Comparison of ENCODE assay signal across 2 cellular contexts in genomic region chr10:132737390-132738048, GRCh38.
TF ChIP-seq lines count a peak whose summit lies in the region.

No MANE protein-coding gene starts in this region.

TF ChIP-seq in H1, 55 proteins besides CTCF, POLR2A, EP300 and RAD21:
- no peak for TF ChIP-seq TCF12 (IDR thresholded peaks at IDR 0.05; ENCODE audit: low read depth, low read length)
- no peak for TF ChIP-seq ASH2L (IDR thresholded peaks at IDR 0.05; ENCODE audit: low read length)
- no peak for TF ChIP-seq SAP30 (IDR thresholded peaks at IDR 0.05; ENCODE audit: insufficient read depth, insufficient replicate concordance, low read length)
- TF ChIP-seq CHD1 (IDR thresholded peaks at IDR 0.05; ENCODE audit: low read depth, low read length): no peak
- no peak for TF ChIP-seq NANOG (IDR thresholded peaks at IDR 0.05; ENCODE audit: insufficient read depth, low read depth, low read length, poor library complexity, severe bottlenecking)
- TF ChIP-seq YY1 (IDR thresholded peaks at IDR 0.05; ENCODE audit: low read depth, low read length): no peak
- no peak for TF ChIP-seq SIN3A (conservative IDR thresholded peaks at IDR 0.05 in 1 of 2, IDR thresholded peaks at IDR 0.05 in 1 of 2; ENCODE audit: low read depth in 1 of 2, low read length in 2 of 2)
- no peak for TF ChIP-seq MAFK (IDR thresholded peaks at IDR 0.05; ENCODE audit: low read depth, low read length)
- TF ChIP-seq, protein P1, sequence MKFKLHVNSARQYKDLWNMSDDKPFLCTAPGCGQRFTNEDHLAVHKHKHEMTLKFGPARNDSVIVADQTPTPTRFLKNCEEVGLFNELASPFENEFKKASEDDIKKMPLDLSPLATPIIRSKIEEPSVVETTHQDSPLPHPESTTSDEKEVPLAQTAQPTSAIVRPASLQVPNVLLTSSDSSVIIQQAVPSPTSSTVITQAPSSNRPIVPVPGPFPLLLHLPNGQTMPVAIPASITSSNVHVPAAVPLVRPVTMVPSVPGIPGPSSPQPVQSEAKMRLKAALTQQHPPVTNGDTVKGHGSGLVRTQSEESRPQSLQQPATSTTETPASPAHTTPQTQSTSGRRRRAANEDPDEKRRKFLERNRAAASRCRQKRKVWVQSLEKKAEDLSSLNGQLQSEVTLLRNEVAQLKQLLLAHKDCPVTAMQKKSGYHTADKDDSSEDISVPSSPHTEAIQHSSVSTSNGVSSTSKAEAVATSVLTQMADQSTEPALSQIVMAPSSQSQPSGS (IDR thresholded peaks at IDR 0.05; ENCODE audit: low read length): no peak
- no peak for TF ChIP-seq TAF7 (optimal IDR thresholded peaks at IDR 0.05; ENCODE audit: borderline replicate concordance, low read depth, low read length)
- TF ChIP-seq SIX5 (IDR thresholded peaks at IDR 0.05; ENCODE audit: low read depth, low read length): no peak
- no peak for TF ChIP-seq POU5F1 (IDR thresholded peaks at IDR 0.05; ENCODE audit: low read depth, low read length)
- TF ChIP-seq KDM5A (IDR thresholded peaks at IDR 0.05; ENCODE audit: low read length): no peak
- TF ChIP-seq SIRT6 (IDR thresholded peaks at IDR 0.05; ENCODE audit: low read length): no peak
- TF ChIP-seq SP2 (IDR thresholded peaks at IDR 0.05; ENCODE audit: low read length): no peak

TF ChIP-seq in HepG2, 621 proteins besides CTCF, POLR2A, EP300 and RAD21:
- TF ChIP-seq ZBTB34 (CRISPR knock-in tag; IDR thresholded peaks at IDR 0.05): no peak
- TF ChIP-seq JUNB (CRISPR knock-in tag; IDR thresholded peaks at IDR 0.05; ENCODE audit: borderline replicate concordance): no peak
- TF ChIP-seq HIVEP1 (CRISPR knock-in tag; IDR thresholded peaks at IDR 0.05): no peak
- TF ChIP-seq HDAC1 (CRISPR knock-in tag; IDR thresholded peaks at IDR 0.05): no peak
- TF ChIP-seq SYNCRIP (IDR thresholded peaks at IDR 0.05; ENCODE audit: insufficient read depth, low read depth, low read length): no peak
- TF ChIP-seq, protein P2, sequence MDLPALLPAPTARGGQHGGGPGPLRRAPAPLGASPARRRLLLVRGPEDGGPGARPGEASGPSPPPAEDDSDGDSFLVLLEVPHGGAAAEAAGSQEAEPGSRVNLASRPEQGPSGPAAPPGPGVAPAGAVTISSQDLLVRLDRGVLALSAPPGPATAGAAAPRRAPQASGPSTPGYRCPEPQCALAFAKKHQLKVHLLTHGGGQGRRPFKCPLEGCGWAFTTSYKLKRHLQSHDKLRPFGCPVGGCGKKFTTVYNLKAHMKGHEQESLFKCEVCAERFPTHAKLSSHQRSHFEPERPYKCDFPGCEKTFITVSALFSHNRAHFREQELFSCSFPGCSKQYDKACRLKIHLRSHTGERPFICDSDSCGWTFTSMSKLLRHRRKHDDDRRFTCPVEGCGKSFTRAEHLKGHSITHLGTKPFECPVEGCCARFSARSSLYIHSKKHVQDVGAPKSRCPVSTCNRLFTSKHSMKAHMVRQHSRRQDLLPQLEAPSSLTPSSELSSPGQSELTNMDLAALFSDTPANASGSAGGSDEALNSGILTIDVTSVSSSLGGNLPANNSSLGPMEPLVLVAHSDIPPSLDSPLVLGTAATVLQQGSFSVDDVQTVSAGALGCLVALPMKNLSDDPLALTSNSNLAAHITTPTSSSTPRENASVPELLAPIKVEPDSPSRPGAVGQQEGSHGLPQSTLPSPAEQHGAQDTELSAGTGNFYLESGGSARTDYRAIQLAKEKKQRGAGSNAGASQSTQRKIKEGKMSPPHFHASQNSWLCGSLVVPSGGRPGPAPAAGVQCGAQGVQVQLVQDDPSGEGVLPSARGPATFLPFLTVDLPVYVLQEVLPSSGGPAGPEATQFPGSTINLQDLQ (CRISPR knock-in tag; IDR thresholded peaks at IDR 0.05): no peak
- TF ChIP-seq GABPB1 (CRISPR knock-in tag; IDR thresholded peaks at IDR 0.05): no peak
- TF ChIP-seq ZNF562 (CRISPR knock-in tag; IDR thresholded peaks at IDR 0.05; ENCODE audit: borderline replicate concordance): no peak
- no peak for TF ChIP-seq ZNF44 (CRISPR knock-in tag; IDR thresholded peaks at IDR 0.05)
- no peak for TF ChIP-seq DZIP1 (CRISPR knock-in tag; IDR thresholded peaks at IDR 0.05)
- TF ChIP-seq SIX1 (CRISPR knock-in tag; IDR thresholded peaks at IDR 0.05; ENCODE audit: borderline replicate concordance): no peak
- TF ChIP-seq U2AF2 (IDR thresholded peaks at IDR 0.05; ENCODE audit: low read depth, low read length): no peak
- TF ChIP-seq RARG (CRISPR knock-in tag; IDR thresholded peaks at IDR 0.05; ENCODE audit: low read depth): no peak
- no peak for TF ChIP-seq ONECUT2 (CRISPR knock-in tag; IDR thresholded peaks at IDR 0.05)
- TF ChIP-seq NR2F1 (CRISPR knock-in tag; IDR thresholded peaks at IDR 0.05): no peak
- TF ChIP-seq ZBTB37 (CRISPR knock-in tag; IDR thresholded peaks at IDR 0.05): no peak
- no peak for TF ChIP-seq SNAPC2 (CRISPR knock-in tag; IDR thresholded peaks at IDR 0.05)
- no peak for TF ChIP-seq CENPT (CRISPR knock-in tag; IDR thresholded peaks at IDR 0.05; ENCODE audit: low read depth)
- no peak for TF ChIP-seq ZNF589 (CRISPR knock-in tag; conservative IDR thresholded peaks at IDR 0.05)
- no peak for TF ChIP-seq SRSF1 (optimal IDR thresholded peaks at IDR 0.05; ENCODE audit: low read depth, low read length)
